ENCODE assay signal across 1 cellular context in the genomic region with DNA sequence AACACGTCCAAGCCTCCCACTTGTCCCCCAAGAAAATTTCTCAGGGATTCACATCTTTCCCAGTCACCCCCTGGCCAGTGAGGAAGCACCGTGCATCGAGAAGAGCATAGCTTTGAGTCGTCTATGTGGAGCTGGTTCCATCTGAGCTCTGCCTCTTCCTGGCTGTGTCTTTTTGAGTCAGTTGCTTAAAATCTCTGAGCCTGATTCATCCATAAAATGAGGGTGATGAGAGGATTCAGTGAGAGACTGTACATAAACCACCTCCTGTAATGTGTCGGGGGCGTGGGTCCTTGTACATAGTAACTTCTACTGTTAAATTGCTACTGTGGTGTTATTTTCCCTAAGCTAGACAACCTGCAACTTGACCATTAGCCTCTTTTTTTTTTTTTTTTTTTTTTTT.
TF ChIP-seq lines count a peak whose summit lies in the region.

No MANE protein-coding gene starts in this region.

TF ChIP-seq in endothelial cell of umbilical vein, 7 proteins besides CTCF, POLR2A, EP300 and RAD21 (continued from another document):
- no peak for TF ChIP-seq EZH2 (IDR thresholded peaks at IDR 0.05; ENCODE audit: borderline replicate concordance, low read depth, low read length, severe bottlenecking)
- TF ChIP-seq GATA2 (IDR thresholded peaks at IDR 0.05; ENCODE audit: insufficient read depth, insufficient read length, low read depth, low read length): no peak
- no peak for TF ChIP-seq MYC (IDR thresholded peaks at IDR 0.05; ENCODE audit: low read depth, low read length)
TF ChIP-seq in endothelial cell of umbilical vein: peak in this region for 1.
